In the genomic region with DNA sequence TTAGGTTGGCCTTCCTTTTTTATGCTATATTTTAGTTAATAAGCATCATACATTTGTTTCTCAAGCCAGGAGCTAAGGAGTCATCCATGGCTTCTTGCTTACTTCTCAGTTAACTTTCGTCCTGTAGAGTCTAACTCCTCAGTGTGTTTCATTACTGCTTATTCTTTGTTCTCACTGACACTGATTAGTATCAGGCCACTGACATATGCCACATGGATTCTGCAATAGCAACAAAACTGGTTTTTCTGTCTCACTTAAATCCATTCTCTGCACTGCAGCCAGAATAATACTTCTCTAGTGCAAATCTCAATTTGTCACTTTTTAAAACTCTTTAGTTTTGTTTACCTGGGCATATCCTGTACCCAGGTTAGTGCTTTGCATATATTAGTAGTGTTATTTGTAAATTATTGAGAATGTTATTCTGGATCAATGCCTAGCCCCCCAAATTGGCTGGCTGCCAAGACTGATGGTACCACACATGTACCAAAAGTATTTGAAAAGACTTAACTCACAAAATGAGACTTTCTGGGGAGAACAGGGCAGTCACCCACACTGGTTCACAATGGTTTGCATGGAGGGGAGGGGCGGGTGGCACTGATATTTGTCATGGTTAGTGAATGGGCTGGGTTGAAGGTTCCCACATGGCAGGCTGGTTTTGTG, we compare ENCODE assay signal across 27 cellular contexts.
DNase-seq lines count a peak whose midpoint lies in the region; ATAC-seq, FAIRE-seq and TF ChIP-seq lines count a peak whose summit lies in the region.
"Had no signal": no experiment of that assay in that cellular context is flagged by ENCODE, and none has a peak within 500 bp of the region (broad histone marks: within the 10 kb centered on the region; RNA-seq: fewer than 3 reads in every experiment).

No MANE protein-coding gene starts in this region.

- H2BK5ac ChIP-seq in trophoblast cell (ENCODE audit: low read depth, low read length, poor library complexity) = peak overlapping the region; percentile 61

- no peak for ATAC-seq in activated T-cell treated with anti-CD3 and anti-CD28 coated beads, Interleukin-2, amount 50 U/mL, for 72 hours (replicated peaks in 1 of 2)
- ATAC-seq: activated CD4-positive, CD25-positive, alpha-beta regulatory T cell treated with anti-CD3 and anti-CD28 coated beads, Interleukin-2, amount 50 U/mL, for 24 hours; activated T-helper 17 cell treated with anti-CD3 and anti-CD28 coated beads, Interleukin-2, amount 50 U/mL, for 72 hours; heart left ventricle; Panc1 had no signal

- H3K9ac ChIP-seq in trophoblast cell (ENCODE audit: low read length) = no peak overlapping the region

- H3K36me3 ChIP-seq in bronchial epithelial cell (ENCODE audit: control insufficient read depth, insufficient read depth, low read length) = no peaks in the 10 kb centered on the region
- H3K36me3 ChIP-seq in trophoblast cell (ENCODE audit: control insufficient read depth in 1 of 2, insufficient read depth in 2 of 2, low read length in 2 of 2) = peaks cover 0 to 5% of the 10 kb centered on the region in 2 experiments
- H3K36me3 ChIP-seq: heart left ventricle had no signal

- no peak for TF ChIP-seq CTCF in bronchial epithelial cell (IDR thresholded peaks at IDR 0.05; ENCODE audit: insufficient read depth, low read length, severe bottlenecking)

- intact Hi-C loops in head of caudate nucleus (cut with DNase I) = no loop called here

- H4K8ac ChIP-seq in trophoblast cell (ENCODE audit: low read depth, low read length) = no peak overlapping the region

- H2AK5ac ChIP-seq in trophoblast cell (ENCODE audit: low read length) = peak overlapping the region; percentile 22

- H3K14ac ChIP-seq in trophoblast cell (ENCODE audit: low read length) = peak overlapping the region; percentile 32

- H3K79me1 ChIP-seq in trophoblast cell (ENCODE audit: low read length) = peaks cover 3% of the 10 kb centered on the region

- H3K23ac ChIP-seq in trophoblast cell (ENCODE audit: low read length) = no peak overlapping the region

- H3K4ac ChIP-seq in trophoblast cell (ENCODE audit: low read depth, low read length) = peak overlapping the region; percentile 34

- H4K12ac ChIP-seq in trophoblast cell (ENCODE audit: low read depth, low read length) = no peak overlapping the region

- H2BK120ac ChIP-seq in trophoblast cell (ENCODE audit: insufficient read depth, low read length, poor library complexity) = peak overlapping the region; percentile 10

- H3K4me2 ChIP-seq in trophoblast cell (ENCODE audit: low read length) = no peak overlapping the region

- peak overlapping the region; percentile 23 for H2BK12ac ChIP-seq in trophoblast cell (ENCODE audit: low read length)

- peaks cover 2% of the 10 kb centered on the region for H3K9me3 ChIP-seq in trophoblast cell (ENCODE audit: insufficient read depth, low read depth, low read length)

- no peaks in the 10 kb centered on the region for H3K27me3 ChIP-seq in bronchial epithelial cell (ENCODE audit: control insufficient read depth, insufficient read depth, low read length)
- H3K27me3 ChIP-seq in trophoblast cell (ENCODE audit: insufficient read depth, low read length) = no peaks in the 10 kb centered on the region
- H3K27me3 ChIP-seq: heart left ventricle had no signal

- WGBS in trophoblast cell (ENCODE audit: extremely low coverage, insufficient coverage, insufficient read length) = no CpG with 5 or more reads among the region's 2 CpGs

- H3K79me2 ChIP-seq in trophoblast cell (ENCODE audit: control insufficient read depth, insufficient read depth, low read length, poor library complexity) = peaks cover 2% of the 10 kb centered on the region

- FAIRE-seq in H54 (lab: Jason Lieb, UNC) (peak; percentile 75), bronchial epithelial cell (lab: Jason Lieb, UNC) (no peak)

- no peak for DNase-seq in activated T-cell treated with anti-CD3 and anti-CD28 coated beads, Interleukin-2, amount 50 U/mL, for 72 hours
- DNase-seq in activated T-cell treated with anti-CD3 and anti-CD28 coated beads, Interleukin-2, amount 50 U/mL, for 24 hours = no peak
- no peak for DNase-seq in H54 (ENCODE audit: insufficient read length, low spot score)
- peak; percentile 17 for DNase-seq in bronchial epithelial cell (ENCODE audit: low read depth)
- DNase-seq in trophoblast cell = peak; percentile 33 to 84
- DNase-seq in NCI-H1417 (lab: John Stamatoyannopoulos, UW) = no peak
- no peak for DNase-seq in head of caudate nucleus
- no peak for DNase-seq in NCI-H2171 (lab: John Stamatoyannopoulos, UW)
- DNase-seq: activated CD4-positive, alpha-beta T cell treated with anti-CD3 and anti-CD28 coated beads, Interleukin-2, amount 50 U/mL, for 48 hours; activated naive CD4-positive, alpha-beta T cell treated with anti-CD3 and anti-CD28 coated beads, Interleukin-2, amount 50 U/mL, for 16 hours; DMS79; GDM1; H9; heart left ventricle; KBM-7; MM.1S; NCI-H1436; NCI-H510A; NK-92 treated with Interleukin-12 subunit alpha and Interleukin-12 subunit beta, amount 100 ng/mL, for 24 hours; SHP77 treated with DMSO at 0.1 percent for 48 hours; stimulated activated CD4-positive, alpha-beta T cell treated with anti-CD3 and anti-CD28 coated beads, Interleukin-1b, Interleukin-23, amount 100 ng/mL, for 48 hours had no signal

- no peak overlapping the region for H2AFZ ChIP-seq in trophoblast cell (ENCODE audit: insufficient read depth, low read length, poor library complexity)

- H3K18ac ChIP-seq in trophoblast cell (ENCODE audit: low read length) = peak overlapping the region; percentile 46

- peak overlapping the region; percentile 57 for H3K27ac ChIP-seq in trophoblast cell (ENCODE audit: low read depth, low read length)
- H3K27ac ChIP-seq: heart left ventricle had no signal

- peaks cover 31% of the 10 kb centered on the region for H3K4me1 Mint-ChIP-seq in activated T-cell treated with anti-CD3 and anti-CD28 coated beads, Interleukin-2, amount 50 U/mL, for 72 hours (ENCODE audit: low read depth)
- H3K4me1 Mint-ChIP-seq in activated T-cell treated with anti-CD3 and anti-CD28 coated beads, Interleukin-2, amount 50 U/mL, for 24 hours (ENCODE audit: low read depth) = peaks cover 66% of the 10 kb centered on the region
- H3K4me1 Mint-ChIP-seq: H9, nephron had no signal

- peak overlapping the region; percentile 90 for H3K27ac Mint-ChIP-seq in activated T-cell treated with anti-CD3 and anti-CD28 coated beads, Interleukin-2, amount 50 U/mL, for 72 hours
- H3K27ac Mint-ChIP-seq in activated T-cell treated with anti-CD3 and anti-CD28 coated beads, Interleukin-2, amount 50 U/mL, for 24 hours = no peak overlapping the region
- H3K27ac Mint-ChIP-seq: activated T-helper 17 cell treated with anti-CD3 and anti-CD28 coated beads, Interleukin-2, amount 50 U/mL, for 72 hours; B cell; nephron had no signal

- H4K91ac ChIP-seq in trophoblast cell (ENCODE audit: low read depth, low read length) = peak overlapping the region; percentile 30

- no peak overlapping the region for H3K4me3 Mint-ChIP-seq in activated T-cell treated with anti-CD3 and anti-CD28 coated beads, Interleukin-2, amount 50 U/mL, for 72 hours
- H3K4me3 Mint-ChIP-seq in activated T-cell treated with anti-CD3 and anti-CD28 coated beads, Interleukin-2, amount 50 U/mL, for 24 hours = no peak overlapping the region
- H3K4me3 Mint-ChIP-seq: activated T-helper 17 cell treated with anti-CD3 and anti-CD28 coated beads, Interleukin-2, amount 50 U/mL, for 72 hours; B cell; H9; nephron had no signal

- H3K9me3 Mint-ChIP-seq in activated T-cell treated with anti-CD3 and anti-CD28 coated beads, Interleukin-2, amount 50 U/mL, for 72 hours = peaks cover 8 to 16% of the 10 kb centered on the region in 2 donors
- peaks cover 26% of the 10 kb centered on the region for H3K9me3 Mint-ChIP-seq in activated T-cell treated with anti-CD3 and anti-CD28 coated beads, Interleukin-2, amount 50 U/mL, for 24 hours

- no peak for TF ChIP-seq POLR2A in H54 (IDR thresholded peaks at IDR 0.05; ENCODE audit: low read depth, low read length)

- H3K4me3 ChIP-seq in bronchial epithelial cell (ENCODE audit: low read depth, low read length) (no peak overlapping the region), trophoblast cell (ENCODE audit: low read depth, low read length) (no peak overlapping the region)
- H3K4me3 ChIP-seq: heart left ventricle, skin epidermis had no signal

- no peaks in the 10 kb centered on the region for H3K27me3 Mint-ChIP-seq in activated T-cell treated with anti-CD3 and anti-CD28 coated beads, Interleukin-2, amount 50 U/mL, for 72 hours (ENCODE audit: low read depth)
- no peaks in the 10 kb centered on the region for H3K27me3 Mint-ChIP-seq in activated T-cell treated with anti-CD3 and anti-CD28 coated beads, Interleukin-2, amount 50 U/mL, for 24 hours
- H3K27me3 Mint-ChIP-seq: activated T-helper 17 cell treated with anti-CD3 and anti-CD28 coated beads, Interleukin-2, amount 50 U/mL, for 72 hours; B cell had no signal

- H3K4me1 ChIP-seq in trophoblast cell (ENCODE audit: control insufficient read depth in 1 of 2, insufficient read depth in 2 of 2, low read length in 2 of 2) = peaks cover 3 to 4% of the 10 kb centered on the region in 2 experiments

- peaks cover 25 to 30% of the 10 kb centered on the region in 2 donors for H3K36me3 Mint-ChIP-seq in activated T-cell treated with anti-CD3 and anti-CD28 coated beads, Interleukin-2, amount 50 U/mL, for 72 hours (ENCODE audit: insufficient read depth in 2 of 2)
- H3K36me3 Mint-ChIP-seq in activated T-cell treated with anti-CD3 and anti-CD28 coated beads, Interleukin-2, amount 50 U/mL, for 24 hours (ENCODE audit: low read depth) = peaks cover 67% of the 10 kb centered on the region

Comparison
In these comparisons a context has a peak if more than half of its experiments do, and no peak if none do; other contexts are left out.
1. DNase-seq: peak in bronchial epithelial cell (single experiment) and trophoblast cell (2 of 2); none in activated T-cell treated with anti-CD3 and anti-CD28 coated beads, Interleukin-2, amount 50 U/mL, for 72 hours (0 of 2), activated T-cell treated with anti-CD3 and anti-CD28 coated beads, Interleukin-2, amount 50 U/mL, for 24 hours (single experiment), H54 (single experiment), NCI-H1417 (0 of 3), head of caudate nucleus (0 of 42) and NCI-H2171 (single experiment).